ENCODE assay signal across 28 cellular contexts in the genomic region with DNA sequence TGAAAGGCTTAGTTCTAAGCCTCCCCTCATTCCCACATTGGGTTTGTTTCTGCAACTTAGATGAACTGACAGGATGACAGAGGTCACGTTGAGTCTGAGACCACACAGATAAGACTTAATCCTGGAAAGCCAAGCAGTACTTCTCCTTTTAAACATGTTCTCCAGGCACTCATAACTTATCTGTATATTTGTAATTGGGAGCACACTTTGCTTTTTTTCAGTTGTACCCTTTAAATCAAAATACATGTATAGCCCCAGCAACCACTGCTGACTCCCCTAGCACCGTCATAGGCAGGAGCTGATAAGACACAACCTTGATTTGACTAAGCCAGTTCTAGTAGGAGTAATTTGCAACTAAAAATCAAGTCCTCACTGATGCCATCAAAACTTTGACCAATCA.
"Had no signal": no experiment of that assay in that cellular context is flagged by ENCODE, and none has a peak within 500 bp of the region (broad histone marks: within the 10 kb centered on the region; RNA-seq: fewer than 3 reads in every experiment).

No MANE protein-coding gene starts in this region.

- H3K4me3 ChIP-seq: coronary artery, dorsolateral prefrontal cortex, gastrocnemius medialis, heart left ventricle had no signal

- H3K27ac ChIP-seq: brain microvascular endothelial cell, coronary artery, dorsolateral prefrontal cortex, foreskin keratinocyte, gastrocnemius medialis had no signal

- H3K4me1 ChIP-seq: foreskin keratinocyte, gastrocnemius medialis had no signal

- DNase-seq: activated CD4-positive, alpha-beta memory T cell treated with anti-CD3 and anti-CD28 coated beads for 36 hours; activated CD4-positive, alpha-beta T cell treated with anti-CD3 and anti-CD28 coated beads for 36 hours; activated CD4-positive, alpha-beta T cell treated with anti-CD3 and anti-CD28 coated beads, Interleukin-2, amount 10 ng/mL, durations not matched to agents 24 days and 14 days; activated CD4-positive, CD25-positive, alpha-beta regulatory T cell; activated CD4-positive, CD25-positive, alpha-beta regulatory T cell treated with anti-CD3 and anti-CD28 coated beads, Interleukin-2, amount 50 U/mL, for 72 hours; activated CD8-positive, alpha-beta memory T cell treated with anti-CD3 and anti-CD28 coated beads, Interleukin-2, amount 10 ng/mL, durations not matched to agents 7 days and 5 days; activated CD8-positive, alpha-beta memory T cell treated with anti-CD3 and anti-CD28 coated beads, Interleukin-2, amount 50 U/mL, for 4 hours; activated CD8-positive, alpha-beta T cell treated with anti-CD3 and anti-CD28 coated beads, Interleukin-2, amount 10 ng/mL, durations not matched to agents 7 days and 5 days; activated gamma-delta T cell; activated naive CD4-positive, alpha-beta T cell; activated naive CD4-positive, alpha-beta T cell treated with anti-CD3 and anti-CD28 coated beads, Interleukin-2, amount 10 ng/mL, durations not matched to agents 7 days and 5 days; activated naive CD8-positive, alpha-beta T cell treated with anti-CD3 and anti-CD28 coated beads, Interleukin-2, amount 10 ng/mL, durations not matched to agents 7 days and 5 days; activated T-cell treated with anti-CD3 and anti-CD28 coated beads, Interleukin-2, amount 50 U/mL, for 1 hour; activated T-cell treated with anti-CD3 and anti-CD28 coated beads, Interleukin-2, amount 50 U/mL, for 72 hours; amniotic stem cell; anterior cingulate cortex; brain microvascular endothelial cell; dorsolateral prefrontal cortex; effector memory CD4-positive, alpha-beta T cell; endodermal cell; foreskin keratinocyte; gastrocnemius medialis; glutamatergic neuron; heart left ventricle; T-helper 2 cell had no signal

- H3K27me3 ChIP-seq: brain microvascular endothelial cell, foreskin keratinocyte, gastrocnemius medialis, heart left ventricle had no signal

- H3K36me3 ChIP-seq: brain microvascular endothelial cell, gastrocnemius medialis, heart left ventricle had no signal

- ATAC-seq: activated CD4-positive, alpha-beta T cell treated with anti-CD3 and anti-CD28 coated beads for 36 hours; activated CD8-positive, alpha-beta memory T cell treated with anti-CD3 and anti-CD28 coated beads, Interleukin-2, amount 10 ng/mL, durations not matched to agents 7 days and 5 days; activated CD8-positive, alpha-beta T cell treated with anti-CD3 and anti-CD28 coated beads, Interleukin-2, amount 10 ng/mL, durations not matched to agents 7 days and 5 days; activated naive CD4-positive, alpha-beta T cell treated with anti-CD3 and anti-CD28 coated beads, Interleukin-2, amount 50 U/mL, for 72 hours; activated T-cell treated with anti-CD3 and anti-CD28 coated beads, Interleukin-2, amount 50 U/mL, for 72 hours; esophagus mucosa; foreskin keratinocyte; gastrocnemius medialis had no signal

- H3K9me3 ChIP-seq: gastrocnemius medialis had no signal
